In genomic region chr4:159906051-159906450, GRCh38 we compare ENCODE assay signal across 9 cellular contexts.
"Had no signal": no experiment of that assay in that cellular context is flagged by ENCODE, and none has a peak within 500 bp of the region (broad histone marks: within the 10 kb centered on the region; RNA-seq: fewer than 3 reads in every experiment).

No MANE protein-coding gene starts in this region.

- H3K36me3 ChIP-seq: HAP-1 had no signal

- H3K27ac ChIP-seq: GM23248 had no signal

- ATAC-seq: GM23338, HCT116 had no signal

- H3K4me3 ChIP-seq: GM23248, GM23338, HAP-1 had no signal

- H3K4me1 ChIP-seq: HAP-1 had no signal

- H3K9me3 Mint-ChIP-seq: GM23338, H9 had no signal

- H3K9ac ChIP-seq: GM23248 had no signal

- H3K27ac Mint-ChIP-seq: GM23338, H9, HFFc6 had no signal

- H2AFZ ChIP-seq: GM23248, GM23338 had no signal

- DNase-seq: GM23248, GOT3, H7, H9, HCEC 1CT, HFFc6 had no signal

- H3K9me3 ChIP-seq: HAP-1 had no signal

- H3K4me2 ChIP-seq: GM23338 had no signal

- H3K4me3 Mint-ChIP-seq: GM23338, H9, HFFc6 had no signal
